In genomic region chr4:18923496-18924161, GRCh38 we compare ENCODE assay signal across 25 cellular contexts.
A peak's percentile ranks its signal among the peaks of the same experiment; 100 is the strongest.
DNase-seq lines count a peak whose midpoint lies in the region; ATAC-seq and TF ChIP-seq lines count a peak whose summit lies in the region.
"Had no signal": no experiment of that assay in that cellular context is flagged by ENCODE, and none has a peak within 500 bp of the region (broad histone marks: within the 10 kb centered on the region; RNA-seq: fewer than 3 reads in every experiment).

No MANE protein-coding gene starts in this region.

- peaks cover 27% of the 10 kb centered on the region for H3K4me1 ChIP-seq in MM.1S (ENCODE audit: low read length)
- H3K4me1 ChIP-seq in right cardiac atrium (ENCODE audit: control insufficient read depth, insufficient read depth, low read length), result no peaks in the 10 kb centered on the region
- no peaks in the 10 kb centered on the region for H3K4me1 ChIP-seq in lower lobe of right lung

- 0 out of 2 replicates have a peak, but pooled peaks cover 4% of the 10 kb centered on the region for H3K9me3 ChIP-seq in MM.1S (replicated peaks; ENCODE audit: insufficient read depth, low read length)
- H3K9me3 ChIP-seq in right cardiac atrium (ENCODE audit: control insufficient read depth, low read length), result no peaks in the 10 kb centered on the region
- H3K9me3 ChIP-seq in lower lobe of right lung, result peaks cover 2% of the 10 kb centered on the region
- H3K9me3 ChIP-seq: BLaER1, SK-N-SH had no signal

- TF ChIP-seq CTCF in MM.1S (IDR thresholded peaks at IDR 0.05; ENCODE audit: low read length), result no peak
- no peak for TF ChIP-seq CTCF in lower lobe of right lung (IDR thresholded peaks at IDR 0.05)

- H3K27me3 ChIP-seq in MM.1S (replicated peaks; ENCODE audit: insufficient read depth, low read length), result no peaks in the 10 kb centered on the region
- H3K27me3 ChIP-seq in right cardiac atrium (ENCODE audit: control insufficient read depth, insufficient read depth), result no peaks in the 10 kb centered on the region
- no peaks in the 10 kb centered on the region for H3K27me3 ChIP-seq in lower lobe of right lung (ENCODE audit: low read depth)
- H3K27me3 ChIP-seq: BLaER1 had no signal

- no peaks in the 10 kb centered on the region for H3K36me3 ChIP-seq in MM.1S (replicated peaks; ENCODE audit: insufficient read depth, low read length)
- no peaks in the 10 kb centered on the region for H3K36me3 ChIP-seq in lower lobe of right lung
- H3K36me3 ChIP-seq: BLaER1 had no signal

- H3K27ac ChIP-seq in MM.1S (ENCODE audit: low read length) (no peak overlapping the region; the same call in 1 of the 2 replicates), right cardiac atrium (ENCODE audit: low read length) (no peak overlapping the region), lower lobe of right lung (no peak overlapping the region)
- H3K27ac ChIP-seq: 22Rv1, BLaER1, PC-9 had no signal

- no peaks in the 10 kb centered on the region for H4K20me1 ChIP-seq in MM.1S (ENCODE audit: insufficient read depth, low read length)
- H4K20me1 ChIP-seq: BLaER1 had no signal

- H3K4me3 ChIP-seq in MM.1S (ENCODE audit: low read length), result no peak overlapping the region
- no peak overlapping the region for H3K4me3 ChIP-seq in right cardiac atrium (ENCODE audit: low read length)
- H3K4me3 ChIP-seq in lower lobe of right lung, result no peak overlapping the region
- H3K4me3 ChIP-seq: BLaER1, GM23338, PC-9 had no signal

- DNase-seq in DMS53 (lab: John Stamatoyannopoulos, UW), result peak; percentile 41
- no peak for DNase-seq in DMS53 treated with DMSO at 0.1 percent for 48 hours (lab: John Stamatoyannopoulos, UW; ENCODE audit: unreplicated experiment)
- peak; percentile 38 for DNase-seq in MM.1S
- DNase-seq in Right ventricle myocardium superior, result no peak
- DNase-seq in right cardiac atrium, result no peak
- no peak for DNase-seq in activated gamma-delta T cell (lab: John Stamatoyannopoulos, UW)
- DNase-seq in lower lobe of right lung, result no peak
- DNase-seq in HuH-7.5 (ENCODE audit: low spot score), result no peak
- DNase-seq: ACHN; CD4-positive, alpha-beta T cell; DMS153; GDM1; HCEC 1CT; NCI-H1417 treated with DMSO at 0.1 percent for 48 hours; NCI-H187; NCI-H2227 treated with DMSO at 0.1 percent for 48 hours; NCI-H510A; NCI-H82; PC-9; RPMI8226; SIG-M5; SK-N-SH had no signal

- H3K79me2 ChIP-seq in MM.1S (ENCODE audit: low read length), result no peaks in the 10 kb centered on the region

- peak overlapping the region; percentile 10; the same call in 1 of the 2 replicates for H2AFZ ChIP-seq in MM.1S (ENCODE audit: low read length)
- H2AFZ ChIP-seq: GM23338, PC-9 had no signal

- no peak overlapping the region for H3K9ac ChIP-seq in MM.1S (ENCODE audit: low read length)
- H3K9ac ChIP-seq: BLaER1, SK-N-SH had no signal

- intact Hi-C loops in Right ventricle myocardium superior (cut with DNase I) (no loop called here), right cardiac atrium (cut with DNase I) (no loop called here), lower lobe of right lung (cut with DNase I) (no loop called here)

- H3K4me2 ChIP-seq in MM.1S (ENCODE audit: low read depth, low read length), result peak overlapping the region; percentile 36
- H3K4me2 ChIP-seq: BLaER1, GM23338, PC-9, SK-N-SH had no signal

- H3F3A ChIP-seq in MM.1S (ENCODE audit: insufficient read depth, low read length), result no peaks in the 10 kb centered on the region

- 5% methylated on average over 1 of the region's 1 CpG for WGBS in right cardiac atrium

- ATAC-seq in Right ventricle myocardium superior (ENCODE audit: poor library complexity) (peak; percentile 95), right cardiac atrium (peak; percentile 48 to 79), lower lobe of right lung (no peak)
- ATAC-seq: GM23338 had no signal

- no peaks in the 10 kb centered on the region for H3K9me2 ChIP-seq in MM.1S (replicated peaks; ENCODE audit: insufficient read depth, low read length)
- H3K9me2 ChIP-seq: SK-N-SH had no signal

Comparison
In these comparisons a context has a peak if more than half of its experiments do, and no peak if none do; other contexts are left out.
1. DNase-seq: peak in DMS53 (single experiment) and MM.1S (single experiment); none in DMS53 treated with DMSO at 0.1 percent for 48 hours (single experiment), Right ventricle myocardium superior (single experiment), right cardiac atrium (0 of 3), activated gamma-delta T cell (single experiment), lower lobe of right lung (single experiment) and HuH-7.5 (single experiment).
2. ATAC-seq: peak in Right ventricle myocardium superior (single experiment) and right cardiac atrium (2 of 2); none in lower lobe of right lung (0 of 2).